1 cellular context compared by ENCODE assay signal in the genomic region with DNA sequence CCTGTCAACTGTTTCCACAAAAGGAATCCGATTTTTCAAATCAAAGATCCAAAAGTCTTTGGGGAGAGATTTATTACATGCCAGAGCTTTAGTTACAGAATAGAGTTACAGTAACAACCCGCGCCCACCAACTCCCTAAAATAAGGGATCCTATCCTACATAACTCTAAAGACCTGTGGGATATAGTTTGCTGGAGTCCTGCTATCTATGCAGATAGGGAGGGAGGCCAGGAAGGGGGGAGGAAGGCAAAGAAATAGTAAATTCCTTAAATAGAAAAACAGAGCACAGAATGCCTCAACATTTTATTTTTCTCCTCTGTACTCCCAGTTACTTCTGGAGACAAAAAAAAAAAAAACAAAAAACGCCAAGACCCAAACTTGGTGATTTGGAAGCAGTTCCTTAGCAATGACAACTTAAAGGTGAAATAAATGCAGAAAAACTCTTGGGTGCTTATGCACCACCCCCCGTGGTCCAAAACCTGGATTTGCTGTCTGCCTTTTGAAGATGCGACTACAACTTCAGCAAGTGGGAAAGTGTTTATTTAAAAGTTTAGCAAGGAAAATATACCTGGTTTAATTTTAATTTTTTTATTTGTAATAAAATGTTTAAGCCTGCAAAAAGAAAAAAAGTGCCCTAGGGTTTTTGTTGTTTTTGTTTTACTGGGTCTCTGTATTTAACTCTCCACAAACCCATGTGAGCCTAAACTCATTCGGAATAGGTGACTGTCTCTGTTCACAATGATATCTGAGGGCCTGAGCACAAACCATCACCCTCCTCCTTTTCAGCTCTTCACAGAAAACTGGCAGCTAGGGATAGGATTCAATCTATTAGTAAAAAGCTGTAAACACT.
TF ChIP-seq lines count a peak whose summit lies in the region.

No MANE protein-coding gene starts in this region.

TF ChIP-seq in K562, 482 proteins besides CTCF, POLR2A, EP300 and RAD21:
- TF ChIP-seq ERF (CRISPR knock-in tag; IDR thresholded peaks at IDR 0.05) (no peak), CBX8 (IDR thresholded peaks at IDR 0.05; ENCODE audit: borderline replicate concordance, extremely low read depth, low read depth, low read length, poor library complexity, severe bottlenecking) (peak; percentile 73), LEF1 (IDR thresholded peaks at IDR 0.05) (no peak), BMI1 (IDR thresholded peaks at IDR 0.05; ENCODE audit: low read length) (peak; percentile 23; the same call in 1 of the 2 replicates), CBX2 (IDR thresholded peaks at IDR 0.05; ENCODE audit: insufficient read depth, low read length, poor library complexity, severe bottlenecking) (peak; percentile 95), KAT2B (IDR thresholded peaks at IDR 0.05; ENCODE audit: low read depth, low read length) (no peak), FOXK2 (conservative IDR thresholded peaks at IDR 0.05 in 1 of 2, IDR thresholded peaks at IDR 0.05 in 1 of 2; ENCODE audit: low read depth in 2 of 2) (no peak), MTF1 (CRISPR knock-in tag; IDR thresholded peaks at IDR 0.05; ENCODE audit: borderline replicate concordance) (no peak), ETV6 (IDR thresholded peaks at IDR 0.05; ENCODE audit: borderline replicate concordance in 1 of 2, low read depth in 2 of 2, low read length in 1 of 2) (no peak), ETV6 (CRISPR knock-in tag; IDR thresholded peaks at IDR 0.05; ENCODE audit: borderline replicate concordance) (no peak), JUND (IDR thresholded peaks at IDR 0.05; ENCODE audit: borderline replicate concordance, low read depth, low read length) (no peak), JUND (tag; IDR thresholded peaks at IDR 0.05; ENCODE audit: borderline replicate concordance, low read depth, low read length) (no peak)
TF ChIP-seq in K562: peak in this region for 3.
